Comparison of ENCODE assay signal across 25 cellular contexts in the genomic region with DNA sequence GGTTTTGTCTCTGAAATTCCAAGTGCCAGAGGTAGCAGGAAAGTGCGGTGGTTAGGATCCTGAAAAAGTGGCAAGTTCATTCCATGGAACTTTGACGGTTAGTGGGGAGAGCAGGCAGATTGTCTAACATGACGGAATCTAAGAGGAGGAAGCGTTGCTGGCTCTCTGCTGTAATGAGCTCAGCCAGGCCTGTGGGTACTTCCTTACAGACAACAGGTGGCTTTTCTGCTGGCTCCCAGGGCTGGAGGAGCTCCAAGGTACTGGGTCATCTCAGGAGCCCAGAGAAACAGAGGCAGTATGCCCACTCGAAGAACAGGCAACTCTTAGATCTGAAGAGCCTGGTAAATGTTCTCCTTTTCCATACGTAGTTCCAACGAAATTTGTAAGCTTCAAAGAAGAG.
"Had no signal": no experiment of that assay in that cellular context is flagged by ENCODE, and none has a peak within 500 bp of the region (broad histone marks: within the 10 kb centered on the region; RNA-seq: fewer than 3 reads in every experiment).

No MANE protein-coding gene starts in this region.

- H3K36me3 ChIP-seq: ovary, prostate gland had no signal

- H3K4me3 ChIP-seq: ovary, prostate gland, upper lobe of left lung had no signal

- H3K9me3 Mint-ChIP-seq: activated CD4-positive, alpha-beta memory T cell treated with anti-CD3 and anti-CD28 coated beads, Interleukin-2, amount 10 ng/mL, durations not matched to agents 7 days and 5 days; activated CD4-positive, alpha-beta T cell treated with anti-CD3 and anti-CD28 coated beads, Interleukin-2, amount 10 ng/mL, durations not matched to agents 24 days and 14 days; activated naive CD4-positive, alpha-beta T cell treated with anti-CD3 and anti-CD28 coated beads, Interleukin-2, amount 10 ng/mL, durations not matched to agents 7 days and 5 days; effector memory CD8-positive, alpha-beta T cell; nephron; T-cell; T-helper 2 cell treated with Interferon-gamma antibody and Interleukin-4, amounts not matched to agents 5 μg/mL and 100 μg/mL, for 36 hours had no signal

- H3K27me3 ChIP-seq: ovary, upper lobe of left lung had no signal

- H3K27ac Mint-ChIP-seq: activated CD4-positive, alpha-beta memory T cell treated with anti-CD3 and anti-CD28 coated beads, Interleukin-2, amount 10 ng/mL, durations not matched to agents 7 days and 5 days; activated CD4-positive, alpha-beta T cell treated with anti-CD3 and anti-CD28 coated beads, Interleukin-2, amount 10 ng/mL, durations not matched to agents 24 days and 14 days; activated naive CD4-positive, alpha-beta T cell treated with anti-CD3 and anti-CD28 coated beads, Interleukin-2, amount 10 ng/mL, durations not matched to agents 7 days and 5 days; nephron; T-cell; T-helper 2 cell treated with Interferon-gamma antibody and Interleukin-4, amounts not matched to agents 5 μg/mL and 100 μg/mL, for 36 hours had no signal

- ATAC-seq: activated CD4-positive, CD25-positive, alpha-beta regulatory T cell treated with anti-CD3 and anti-CD28 coated beads, Interleukin-2, amount 50 U/mL, for 24 hours; effector memory CD8-positive, alpha-beta T cell; esophagus mucosa; right cardiac atrium; T-cell had no signal

- H3K4me1 ChIP-seq: prostate gland had no signal

- H3K4me3 Mint-ChIP-seq: activated CD4-positive, alpha-beta memory T cell treated with anti-CD3 and anti-CD28 coated beads, Interleukin-2, amount 10 ng/mL, durations not matched to agents 7 days and 5 days; activated CD4-positive, alpha-beta T cell treated with anti-CD3 and anti-CD28 coated beads, Interleukin-2, amount 10 ng/mL, durations not matched to agents 24 days and 14 days; activated naive CD4-positive, alpha-beta T cell treated with anti-CD3 and anti-CD28 coated beads, Interleukin-2, amount 10 ng/mL, durations not matched to agents 7 days and 5 days; effector memory CD8-positive, alpha-beta T cell; nephron; T-cell; T-helper 2 cell treated with Interferon-gamma antibody and Interleukin-4, amounts not matched to agents 5 μg/mL and 100 μg/mL, for 36 hours had no signal

- H3K9me3 ChIP-seq: neutrophil, ovary, prostate gland, upper lobe of left lung had no signal

- H3K27ac ChIP-seq: neutrophil, ovary, prostate gland, upper lobe of left lung, VCaP had no signal

- H3K27me3 Mint-ChIP-seq: activated CD4-positive, alpha-beta memory T cell treated with anti-CD3 and anti-CD28 coated beads, Interleukin-2, amount 10 ng/mL, durations not matched to agents 7 days and 5 days; effector memory CD8-positive, alpha-beta T cell; T-cell had no signal

- DNase-seq: activated CD4-positive, alpha-beta memory T cell treated with anti-CD3 and anti-CD28 coated beads, Interleukin-2, amount 10 ng/mL, durations not matched to agents 7 days and 5 days; activated CD4-positive, alpha-beta T cell treated with anti-CD3 and anti-CD28 coated beads, Interleukin-2, amount 10 ng/mL, durations not matched to agents 24 days and 14 days; activated effector memory CD4-positive, alpha-beta T cell treated with Interleukin-2 at 50 U/mL for 16 hours; activated naive CD4-positive, alpha-beta T cell treated with anti-CD3 and anti-CD28 coated beads, Interleukin-2, amount 10 ng/mL, durations not matched to agents 7 days and 5 days; activated T-cell treated with anti-CD3 and anti-CD28 coated beads, Interleukin-2, amount 50 U/mL, for 48 hours; amygdala; effector memory CD8-positive, alpha-beta T cell; foreskin melanocyte; hippocampal formation; ovary; right cardiac atrium; small intestine; stimulated activated CD4-positive, alpha-beta T cell treated with anti-CD3 and anti-CD28 coated beads, Interleukin-15, amount 100 ng/mL, for 24 hours; stimulated activated CD4-positive, alpha-beta T cell treated with anti-CD3 and anti-CD28 coated beads, Interleukin-2, amount 100 ng/mL, for 48 hours; stimulated activated CD8-positive, alpha-beta memory T cell treated with anti-CD3 and anti-CD28 coated beads, Interleukin-4, amount 100 ng/mL, for 48 hours; stimulated activated naive CD4-positive, alpha-beta T cell had no signal
